Comparison of ENCODE assay signal across 3 cellular contexts in the genomic region with DNA sequence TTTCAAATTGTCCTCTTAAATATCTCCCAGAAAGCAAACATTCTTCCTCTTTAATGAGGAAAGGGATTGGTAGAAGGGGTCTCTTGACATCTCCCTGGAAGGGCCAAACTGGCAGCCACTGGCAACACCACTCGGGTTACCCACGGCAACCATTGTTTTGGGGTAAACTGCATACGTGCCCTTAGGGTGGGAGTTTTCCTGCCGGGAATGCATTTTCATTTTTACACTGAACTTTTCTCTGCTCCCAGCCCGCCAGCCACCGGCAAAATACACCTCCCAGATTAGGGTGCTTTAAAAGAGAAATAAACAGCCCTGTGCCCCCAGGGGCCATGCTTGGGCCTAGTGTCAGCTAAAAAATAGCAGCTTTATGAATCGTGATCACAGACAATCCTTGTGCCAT.
TF ChIP-seq lines count a peak whose summit lies in the region.

No MANE protein-coding gene starts in this region.

TF ChIP-seq in HepG2, 621 proteins besides CTCF, POLR2A, EP300 and RAD21:
- TF ChIP-seq, protein P1, sequence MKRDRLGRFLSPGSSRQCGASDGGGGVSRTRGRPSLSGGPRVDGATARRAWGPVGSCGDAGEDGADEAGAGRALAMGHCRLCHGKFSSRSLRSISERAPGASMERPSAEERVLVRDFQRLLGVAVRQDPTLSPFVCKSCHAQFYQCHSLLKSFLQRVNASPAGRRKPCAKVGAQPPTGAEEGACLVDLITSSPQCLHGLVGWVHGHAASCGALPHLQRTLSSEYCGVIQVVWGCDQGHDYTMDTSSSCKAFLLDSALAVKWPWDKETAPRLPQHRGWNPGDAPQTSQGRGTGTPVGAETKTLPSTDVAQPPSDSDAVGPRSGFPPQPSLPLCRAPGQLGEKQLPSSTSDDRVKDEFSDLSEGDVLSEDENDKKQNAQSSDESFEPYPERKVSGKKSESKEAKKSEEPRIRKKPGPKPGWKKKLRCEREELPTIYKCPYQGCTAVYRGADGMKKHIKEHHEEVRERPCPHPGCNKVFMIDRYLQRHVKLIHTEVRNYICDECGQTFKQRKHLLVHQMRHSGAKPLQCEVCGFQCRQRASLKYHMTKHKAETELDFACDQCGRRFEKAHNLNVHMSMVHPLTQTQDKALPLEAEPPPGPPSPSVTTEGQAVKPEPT (CRISPR knock-in tag; IDR thresholded peaks at IDR 0.05; ENCODE audit: low read depth): no peak
- TF ChIP-seq HDAC6 (IDR thresholded peaks at IDR 0.05; ENCODE audit: low read depth, low read length): no peak
- TF ChIP-seq ZNF44 (CRISPR knock-in tag; IDR thresholded peaks at IDR 0.05): no peak
- TF ChIP-seq RCOR2 (CRISPR knock-in tag; IDR thresholded peaks at IDR 0.05): no peak
- no peak for TF ChIP-seq ZNF775 (CRISPR knock-in tag; IDR thresholded peaks at IDR 0.05; ENCODE audit: borderline replicate concordance)
- no peak for TF ChIP-seq AHR (CRISPR knock-in tag; IDR thresholded peaks at IDR 0.05)
- TF ChIP-seq ZNF615 (CRISPR knock-in tag; IDR thresholded peaks at IDR 0.05; ENCODE audit: borderline replicate concordance): no peak
- no peak for TF ChIP-seq NRL (CRISPR knock-in tag; IDR thresholded peaks at IDR 0.05; ENCODE audit: borderline replicate concordance)
- no peak for TF ChIP-seq GATAD1 (CRISPR knock-in tag; IDR thresholded peaks at IDR 0.05)
- no peak for TF ChIP-seq SRSF9 (IDR thresholded peaks at IDR 0.05; ENCODE audit: borderline replicate concordance, insufficient read depth, low read depth, low read length, poor library complexity, severe bottlenecking)
- TF ChIP-seq NR2F2 (IDR thresholded peaks at IDR 0.05; ENCODE audit: borderline replicate concordance, low read depth): no peak

TF ChIP-seq in WTC11, 78 proteins besides CTCF, POLR2A, EP300 and RAD21:
- TF ChIP-seq TEAD4 (CRISPR knock-in tag; IDR thresholded peaks at IDR 0.05) (no peak), ZNF232 (CRISPR knock-in tag; IDR thresholded peaks at IDR 0.05) (no peak), TP53 (CRISPR knock-in tag; IDR thresholded peaks at IDR 0.05) (no peak), SOX15 (CRISPR knock-in tag; IDR thresholded peaks at IDR 0.05) (no peak), CREB1 (CRISPR knock-in tag; IDR thresholded peaks at IDR 0.05) (no peak), NR1H2 (CRISPR knock-in tag; IDR thresholded peaks at IDR 0.05) (no peak)
- TF ChIP-seq, protein P2, sequence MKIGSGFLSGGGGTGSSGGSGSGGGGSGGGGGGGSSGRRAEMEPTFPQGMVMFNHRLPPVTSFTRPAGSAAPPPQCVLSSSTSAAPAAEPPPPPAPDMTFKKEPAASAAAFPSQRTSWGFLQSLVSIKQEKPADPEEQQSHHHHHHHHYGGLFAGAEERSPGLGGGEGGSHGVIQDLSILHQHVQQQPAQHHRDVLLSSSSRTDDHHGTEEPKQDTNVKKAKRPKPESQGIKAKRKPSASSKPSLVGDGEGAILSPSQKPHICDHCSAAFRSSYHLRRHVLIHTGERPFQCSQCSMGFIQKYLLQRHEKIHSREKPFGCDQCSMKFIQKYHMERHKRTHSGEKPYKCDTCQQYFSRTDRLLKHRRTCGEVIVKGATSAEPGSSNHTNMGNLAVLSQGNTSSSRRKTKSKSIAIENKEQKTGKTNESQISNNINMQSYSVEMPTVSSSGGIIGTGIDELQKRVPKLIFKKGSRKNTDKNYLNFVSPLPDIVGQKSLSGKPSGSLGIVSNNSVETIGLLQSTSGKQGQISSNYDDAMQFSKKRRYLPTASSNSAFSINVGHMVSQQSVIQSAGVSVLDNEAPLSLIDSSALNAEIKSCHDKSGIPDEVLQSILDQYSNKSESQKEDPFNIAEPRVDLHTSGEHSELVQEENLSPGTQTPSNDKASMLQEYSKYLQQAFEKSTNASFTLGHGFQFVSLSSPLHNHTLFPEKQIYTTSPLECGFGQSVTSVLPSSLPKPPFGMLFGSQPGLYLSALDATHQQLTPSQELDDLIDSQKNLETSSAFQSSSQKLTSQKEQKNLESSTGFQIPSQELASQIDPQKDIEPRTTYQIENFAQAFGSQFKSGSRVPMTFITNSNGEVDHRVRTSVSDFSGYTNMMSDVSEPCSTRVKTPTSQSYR (CRISPR knock-in tag; IDR thresholded peaks at IDR 0.05): no peak

TF ChIP-seq in HEK293T, 16 proteins besides CTCF, POLR2A, EP300 and RAD21:
- TF ChIP-seq ELF4 (IDR thresholded peaks at IDR 0.05) (no peak), FOXA1 (IDR thresholded peaks at IDR 0.05) (no peak), LEF1 (IDR thresholded peaks at IDR 0.05; ENCODE audit: borderline replicate concordance) (no peak), NFRKB (IDR thresholded peaks at IDR 0.05) (no peak), FOXK2 (IDR thresholded peaks at IDR 0.05) (no peak), BHLHE40 (IDR thresholded peaks at IDR 0.05; ENCODE audit: borderline replicate concordance) (no peak), L3MBTL2 (conservative IDR thresholded peaks at IDR 0.05) (no peak), SUZ12 (IDR thresholded peaks at IDR 0.05) (no peak), ARNT (IDR thresholded peaks at IDR 0.05) (no peak), SP1 (IDR thresholded peaks at IDR 0.05) (no peak), CTBP1 (IDR thresholded peaks at IDR 0.05; ENCODE audit: borderline replicate concordance) (no peak), FOXM1 (IDR thresholded peaks at IDR 0.05; ENCODE audit: borderline replicate concordance) (no peak)
